ENCODE assay signal across 1 cellular context in the genomic region with DNA sequence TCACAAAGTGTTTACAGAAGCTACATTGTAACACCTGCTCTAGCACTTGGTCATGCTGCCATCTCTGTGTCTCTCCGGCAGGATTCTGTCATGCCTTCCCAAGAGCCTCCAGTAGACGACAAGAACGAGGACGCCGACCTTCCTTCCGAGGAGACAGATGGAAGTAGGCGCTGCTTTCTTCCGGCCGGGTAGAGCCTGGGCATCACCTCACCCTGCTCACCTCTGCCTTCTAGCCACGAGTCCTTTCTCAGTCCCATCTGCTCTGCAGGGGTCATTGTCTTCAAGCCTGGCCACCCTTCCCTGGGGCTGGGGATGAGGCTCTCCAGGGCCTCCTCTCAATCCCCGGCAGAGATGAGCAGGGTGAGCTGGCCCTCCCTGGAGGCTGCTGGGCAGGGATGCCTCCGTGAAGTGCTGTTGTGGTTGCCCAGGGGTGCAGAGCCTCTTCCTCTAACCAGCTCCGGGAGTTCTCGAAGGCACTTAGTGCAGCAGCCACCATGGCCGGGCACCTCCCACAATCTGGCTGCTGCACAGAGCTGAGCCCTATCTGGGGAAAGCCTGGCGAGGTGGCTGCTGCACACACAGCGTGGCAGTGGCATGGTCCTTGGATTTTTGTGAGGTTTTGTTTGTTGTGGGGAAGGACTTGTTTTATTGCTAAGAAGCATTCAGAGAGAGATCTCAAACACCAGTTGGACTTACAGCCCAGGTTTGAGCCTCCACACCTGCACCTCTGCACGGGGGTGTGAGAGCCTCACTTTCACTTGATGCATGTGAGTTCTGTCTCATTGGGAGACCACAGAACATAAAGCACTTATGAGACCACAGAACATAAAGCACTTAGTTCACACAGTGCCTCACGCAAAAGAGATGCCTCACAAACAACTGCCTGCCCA.
TF ChIP-seq lines count a peak whose summit lies in the region.

No MANE protein-coding gene starts in this region.

TF ChIP-seq in HEK293, 187 proteins besides CTCF, POLR2A, EP300 and RAD21 (continued from another document):
- TF ChIP-seq PRDM10 (tag by site-specific recombination; IDR thresholded peaks at IDR 0.05): 0 out of 2 replicates have a peak, but pooled peaks have one; percentile 25
